25 cellular contexts compared by ENCODE assay signal in genomic region chr3:186605078-186605477, GRCh38. TPM values are rescaled to one million over a fixed set of nuclear protein-coding genes. Genes with fewer than 3 reads are reported as not detected.
"Had no signal": no experiment of that assay in that cellular context is flagged by ENCODE, and none has a peak within 500 bp of the region (broad histone marks: within the 10 kb centered on the region; RNA-seq: fewer than 3 reads in every experiment).

No MANE protein-coding gene starts in this region.

- H3K4me2 ChIP-seq: KMS-11 had no signal

- ATAC-seq: activated CD4-positive, CD25-positive, alpha-beta regulatory T cell treated with anti-CD3 and anti-CD28 coated beads, Interleukin-2, amount 50 U/mL, for 24 hours; activated naive CD4-positive, alpha-beta T cell treated with anti-CD3 and anti-CD28 coated beads, Interleukin-2, amount 50 U/mL, for 72 hours; activated naive CD8-positive, alpha-beta T cell treated with anti-CD3 and anti-CD28 coated beads, Interleukin-2, amount 50 U/mL, for 24 hours; activated T-cell treated with anti-CD3 and anti-CD28 coated beads, Interleukin-2, amount 50 U/mL, for 4 hours; body of pancreas had no signal

- H3K9me3 ChIP-seq: ascending aorta, body of pancreas, Peyer's patch had no signal

- DNase-seq: activated CD4-positive, alpha-beta T cell treated with anti-CD3 and anti-CD28 coated beads for 48 hours; activated CD4-positive, alpha-beta T cell treated with anti-CD3 and anti-CD28 coated beads, Interleukin-2, amount 50 U/mL, for 48 hours; activated CD8-positive, alpha-beta memory T cell treated with anti-CD3 and anti-CD28 coated beads for 24 hours; activated effector memory CD4-positive, alpha-beta T cell treated with anti-CD3 and anti-CD28 coated beads, Interleukin-2, amount 50 U/mL, for 16 hours; activated naive CD4-positive, alpha-beta T cell treated with Interleukin-2 at 50 U/mL for 16 hours; activated naive CD8-positive, alpha-beta T cell treated with anti-CD3 and anti-CD28 coated beads, Interleukin-2, amount 50 U/mL, for 24 hours; activated T-cell treated with anti-CD3 and anti-CD28 coated beads, Interleukin-2, amount 50 U/mL, for 4 hours; amniotic stem cell; body of pancreas; NCI-H1092; NCI-H1417 treated with DMSO at 0.1 percent for 48 hours; NCI-H1694 treated with DMSO at 0.1 percent for 48 hours; NCI-H2029 treated with DMSO at 0.1 percent for 48 hours; NCI-H345; NCI-H510A; NCI-H526 treated with DMSO at 0.1 percent for 48 hours; Peyer's patch; SHP77 treated with DMSO at 0.1 percent for 48 hours had no signal

- H3K27me3 ChIP-seq: ascending aorta, body of pancreas, Peyer's patch had no signal

- H3K9ac ChIP-seq: KMS-11 had no signal

- H3K36me3 ChIP-seq: ascending aorta, cardiac muscle cell, Peyer's patch had no signal

- H3K4me3 ChIP-seq: ascending aorta, body of pancreas, cardiac muscle cell, Peyer's patch had no signal

- H3K4me1 ChIP-seq: Peyer's patch had no signal

- H3K27ac ChIP-seq: ascending aorta, cardiac muscle cell, KMS-11, Peyer's patch had no signal

RNA-seq across cellular contexts. Expression of gene AHSG, which starts 7.8 kb away (rescaled TPM):
- total RNA-seq: body of pancreas, cardiac muscle cell, MCF 10A, Peyer's patch, SK-MEL-5 had no signal

RNA-seq across cellular contexts. Expression of gene FETUB, which starts 35.1 kb away (rescaled TPM):
- total RNA-seq: activated naive CD4-positive, alpha-beta T cell treated with anti-CD3 and anti-CD28 coated beads, Interleukin-2, amount 50 U/mL, for 72 hours; activated T-cell treated with anti-CD3 and anti-CD28 coated beads, Interleukin-2, amount 50 U/mL, for 4 hours; ascending aorta; body of pancreas; cardiac muscle cell; MCF 10A; Peyer's patch; SK-MEL-5 had no signal
- polyA plus RNA-seq: cardiac muscle cell had no signal
